In the genomic region with DNA sequence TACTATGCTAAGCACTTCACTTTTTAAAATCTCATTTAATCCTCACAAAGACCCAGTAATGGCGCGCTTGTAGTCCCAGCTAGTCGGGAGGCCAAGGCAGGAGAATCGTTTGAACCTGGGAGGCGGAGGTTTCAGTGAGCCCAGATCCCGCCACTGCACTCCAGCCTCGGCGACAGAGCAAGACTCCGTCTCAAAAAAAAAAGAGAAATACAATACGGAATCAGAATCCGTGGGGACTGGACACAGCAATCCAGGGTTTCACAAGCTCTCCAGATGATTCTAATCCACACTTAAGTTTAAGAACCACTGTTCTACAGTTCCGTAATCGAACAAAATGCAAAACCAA, we compare ENCODE assay signal across 8 cellular contexts. TPM values are rescaled to one million over a fixed set of nuclear protein-coding genes. Genes with fewer than 3 reads are reported as not detected.
A peak's percentile ranks its signal among the peaks of the same experiment; 100 is the strongest.
DNase-seq lines count a peak whose midpoint lies in the region; ATAC-seq and TF ChIP-seq lines count a peak whose summit lies in the region.

No MANE protein-coding gene starts in this region.

- CTCF ChIA-PET in WTC11 (lab: Charles Lee) = interaction anchor here (0.6 to 1.6 kb wide), 4 partner anchors 25 to 166 kb away, joined by 4 to 7 read pairs (median 6); a partner anchor contains a TSS

- intact Hi-C loops in left ventricle myocardium inferior (cut with micrococcal nuclease) = no loop called here

- H3K4me3 ChIP-seq in H7 (ENCODE audit: insufficient read depth, low read depth, low read length) (peak overlapping the region; percentile 83), left ventricle myocardium inferior (peak overlapping the region; percentile 98), skeletal muscle tissue (ENCODE audit: low read length in 3 of 3) (peak overlapping the region; percentile 91 to 95 (median 92))

- peak overlapping the region; percentile 93 for H3K27ac Mint-ChIP-seq in WTC11

- POLR2A ChIA-PET in WTC11 (lab: Charles Lee) = interaction anchor here (1.0 to 1.6 kb wide), 3 partner anchors 25 to 85 kb away, joined by 4 to 31 read pairs (median 5); a partner anchor contains a TSS

- peaks cover 21% of the 10 kb centered on the region for H3K4me1 ChIP-seq in left ventricle myocardium inferior
- peaks cover 5 to 9% (median 9%) of the 10 kb centered on the region in 3 donors for H3K4me1 ChIP-seq in skeletal muscle tissue (ENCODE audit: control insufficient read depth in 3 of 3, insufficient read depth in 3 of 3, low read length in 3 of 3)

- no peaks in the 10 kb centered on the region for H3K9me3 ChIP-seq in left ventricle myocardium inferior (replicated peaks)
- no peaks in the 10 kb centered on the region for H3K9me3 ChIP-seq in skeletal muscle tissue (ENCODE audit: control insufficient read depth in 3 of 3, low read length in 3 of 3)

- peak overlapping the region; percentile 91 for H3K27ac ChIP-seq in left ventricle myocardium inferior (replicated peaks)
- peak overlapping the region; percentile 78 for H3K27ac ChIP-seq in skeletal muscle tissue (ENCODE audit: low read depth, low read length)

- peaks cover 10% of the 10 kb centered on the region for H3K4me1 Mint-ChIP-seq in WTC11

- peaks cover 3% of the 10 kb centered on the region for H3K9me3 Mint-ChIP-seq in WTC11

- DNase-seq in H7 = no peak
- no peak for DNase-seq in WTC11 (ENCODE audit: low spot score)
- DNase-seq in left ventricle myocardium inferior = no peak
- no peak for DNase-seq in DMS 273 (lab: John Stamatoyannopoulos, UW; ENCODE audit: unreplicated experiment)
- DNase-seq in amniotic stem cell (lab: John Stamatoyannopoulos, UW) = no peak
- no peak for DNase-seq in DMS79 (lab: John Stamatoyannopoulos, UW)

- H3K27me3 ChIP-seq in H7 (ENCODE audit: control insufficient read depth, insufficient read depth, low read length) (0 out of 2 replicates have a peak, but pooled peaks cover 4% of the 10 kb centered on the region), left ventricle myocardium inferior (ENCODE audit: low read depth) (no peaks in the 10 kb centered on the region), skeletal muscle tissue (ENCODE audit: control insufficient read depth in 3 of 3, insufficient read depth in 3 of 3, low read length in 3 of 3) (no peaks in the 10 kb centered on the region)

- TF ChIP-seq CTCF in WTC11 (IDR thresholded peaks at IDR 0.05) (no peak), left ventricle myocardium inferior (IDR thresholded peaks at IDR 0.05; ENCODE audit: borderline replicate concordance) (no peak)

- peak overlapping the region; percentile 86 to 94 (median 91) for H3K9ac ChIP-seq in skeletal muscle tissue (ENCODE audit: low read depth in 1 of 3, low read length in 3 of 3)

- no peaks in the 10 kb centered on the region for H3K36me3 ChIP-seq in H7 (replicated peaks; ENCODE audit: control insufficient read depth, insufficient read depth, low read length)
- no peaks in the 10 kb centered on the region for H3K36me3 ChIP-seq in left ventricle myocardium inferior
- H3K36me3 ChIP-seq in skeletal muscle tissue (ENCODE audit: control insufficient read depth in 3 of 3, insufficient read depth in 3 of 3, low read length in 3 of 3) = no peaks in the 10 kb centered on the region

- no peaks in the 10 kb centered on the region for H3K36me3 Mint-ChIP-seq in WTC11

- H3K4me3 Mint-ChIP-seq in WTC11 = peak overlapping the region; percentile 89

- ATAC-seq in WTC11 (peak; percentile 7), HG03196 (IDR thresholded peaks at IDR 0.05; ENCODE audit: unreplicated experiment) (no peak)

- peaks cover 10% of the 10 kb centered on the region for H3K27me3 Mint-ChIP-seq in WTC11 (ENCODE audit: low read depth)

TF ChIP-seq in WTC11, 78 proteins besides CTCF, POLR2A, EP300 and RAD21:
- TF ChIP-seq ESRRA (CRISPR knock-in tag; IDR thresholded peaks at IDR 0.05; ENCODE audit: borderline replicate concordance) (no peak), JUN (CRISPR knock-in tag; IDR thresholded peaks at IDR 0.05) (no peak), ZNF219 (CRISPR knock-in tag; IDR thresholded peaks at IDR 0.05; ENCODE audit: borderline replicate concordance) (no peak), SMAD3 (CRISPR knock-in tag; IDR thresholded peaks at IDR 0.05; ENCODE audit: borderline replicate concordance) (no peak), ZNF121 (CRISPR knock-in tag; IDR thresholded peaks at IDR 0.05) (no peak), MXD4 (CRISPR knock-in tag; IDR thresholded peaks at IDR 0.05; ENCODE audit: borderline replicate concordance) (no peak)
- TF ChIP-seq, protein P1, sequence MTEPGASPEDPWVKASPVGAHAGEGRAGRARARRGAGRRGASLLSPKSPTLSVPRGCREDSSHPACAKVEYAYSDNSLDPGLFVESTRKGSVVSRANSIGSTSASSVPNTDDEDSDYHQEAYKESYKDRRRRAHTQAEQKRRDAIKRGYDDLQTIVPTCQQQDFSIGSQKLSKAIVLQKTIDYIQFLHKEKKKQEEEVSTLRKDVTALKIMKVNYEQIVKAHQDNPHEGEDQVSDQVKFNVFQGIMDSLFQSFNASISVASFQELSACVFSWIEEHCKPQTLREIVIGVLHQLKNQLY (CRISPR knock-in tag; IDR thresholded peaks at IDR 0.05) = no peak
- TF ChIP-seq, protein P2, sequence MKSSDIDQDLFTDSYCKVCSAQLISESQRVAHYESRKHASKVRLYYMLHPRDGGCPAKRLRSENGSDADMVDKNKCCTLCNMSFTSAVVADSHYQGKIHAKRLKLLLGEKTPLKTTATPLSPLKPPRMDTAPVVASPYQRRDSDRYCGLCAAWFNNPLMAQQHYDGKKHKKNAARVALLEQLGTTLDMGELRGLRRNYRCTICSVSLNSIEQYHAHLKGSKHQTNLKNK (CRISPR knock-in tag; IDR thresholded peaks at IDR 0.05) = no peak

RNA-seq across cellular contexts. Expression of a gene that starts 0.4 kb away (rescaled TPM):
- total RNA-seq in H7 (2014; rRNA removed; shearing (Covaris generic)) = 11.6 and 16.9 TPM in 2 replicates
- total RNA-seq in WTC11 (2021) = 10.2 to 11.0 TPM (median 10.4 TPM) in 3 replicates
- total RNA-seq in left ventricle myocardium inferior = 8.6 TPM
- total RNA-seq in skeletal muscle tissue = 28.2 TPM

RNA-seq across cellular contexts. Expression of a gene that starts 25.7 kb away (rescaled TPM):
- total RNA-seq in H7 (2014; rRNA removed; shearing (Covaris generic)) = 4.3 and 4.4 TPM in 2 replicates
- total RNA-seq in WTC11 (2021) = 10.3 to 11.8 TPM (median 11.6 TPM) in 3 replicates
- total RNA-seq in left ventricle myocardium inferior = 29.0 TPM
- 55.8 TPM for total RNA-seq in skeletal muscle tissue
